10 cellular contexts compared by ENCODE assay signal in genomic region chr12:107349008-107349747, GRCh38.
DNase-seq lines count a peak whose midpoint lies in the region; ATAC-seq, FAIRE-seq and TF ChIP-seq lines count a peak whose summit lies in the region.
"Had no signal": no experiment of that assay in that cellular context is flagged by ENCODE, and none has a peak within 500 bp of the region (broad histone marks: within the 10 kb centered on the region; RNA-seq: fewer than 3 reads in every experiment).

No MANE protein-coding gene starts in this region.

- H3K4me2 ChIP-seq in astrocyte (ENCODE audit: low read length) = peak overlapping the region; percentile 63

- no peaks in the 10 kb centered on the region for H4K20me1 ChIP-seq in astrocyte (ENCODE audit: insufficient read depth, low read length)

- H3K27ac Mint-ChIP-seq in astrocyte (ENCODE audit: unreplicated experiment) (peak overlapping the region; percentile 28), T-cell (no peak overlapping the region)
- peak overlapping the region in 5 of 10 donors; percentile 27 to 59 (median 50) for H3K27ac Mint-ChIP-seq in naive thymus-derived CD8-positive, alpha-beta T cell

- DNase-seq in AG09309 (ENCODE audit: low read depth) (peak; percentile 35), LHCN-M2 (ENCODE audit: low read depth) (peak; percentile 60), astrocyte (ENCODE audit: low read depth) (peak; percentile 94), kidney glomerular epithelial cell (lab: John Stamatoyannopoulos, UW) (peak; percentile 98), NCI-H128 (lab: John Stamatoyannopoulos, UW; ENCODE audit: unreplicated experiment) (no peak), T-cell (no peak)
- DNase-seq in naive thymus-derived CD8-positive, alpha-beta T cell = no peak
- DNase-seq: activated T-cell treated with anti-CD3 and anti-CD28 coated beads, Interleukin-2, amount 50 U/mL, for 48 hours; NCI-H510A treated with DMSO at 0.1 percent for 48 hours had no signal

- H3K4me1 Mint-ChIP-seq in astrocyte (ENCODE audit: low read depth, unreplicated experiment) (peaks cover 32% of the 10 kb centered on the region), T-cell (peaks cover 58 to 71% (median 61%) of the 10 kb centered on the region in 3 donors)
- peaks cover 42 to 77% (median 65%) of the 10 kb centered on the region in 4 donors for H3K4me1 Mint-ChIP-seq in naive thymus-derived CD8-positive, alpha-beta T cell

- peak overlapping the region; percentile 8 for H2AFZ ChIP-seq in astrocyte (ENCODE audit: low read depth, low read length)

- no peaks in the 10 kb centered on the region for H3K27me3 Mint-ChIP-seq in astrocyte (ENCODE audit: low read depth, unreplicated experiment)
- H3K27me3 Mint-ChIP-seq in T-cell = no peaks in the 10 kb centered on the region
- no peaks in the 10 kb centered on the region for H3K27me3 Mint-ChIP-seq in naive thymus-derived CD8-positive, alpha-beta T cell

- no peak for TF ChIP-seq CTCF in AG09309 (IDR thresholded peaks at IDR 0.05; ENCODE audit: control insufficient read depth, insufficient read depth, low read depth, low read length, missing control alignments)
- TF ChIP-seq CTCF in astrocyte (IDR thresholded peaks at IDR 0.05; ENCODE audit: insufficient read depth, low read depth, low read length) = no peak

- POLR2A ChIA-PET in T-cell (lab: Charles Lee) = no interaction called here
- POLR2A ChIA-PET in naive thymus-derived CD8-positive, alpha-beta T cell (lab: Charles Lee) = no interaction called here

- ATAC-seq in HG02798 (IDR thresholded peaks at IDR 0.05; ENCODE audit: poor library complexity, unreplicated experiment) = no peak
- ATAC-seq in T-cell (replicated peaks in 1 of 4) = no peak
- ATAC-seq in naive thymus-derived CD8-positive, alpha-beta T cell = no peak

- no peaks in the 10 kb centered on the region for H3K79me2 ChIP-seq in astrocyte (ENCODE audit: insufficient read depth, low read length)

- peaks cover 29% of the 10 kb centered on the region for H3K4me1 ChIP-seq in astrocyte (ENCODE audit: insufficient read depth, low read length)

- peak overlapping the region; percentile 35 for H3K9ac ChIP-seq in astrocyte (ENCODE audit: low read length)

- H3K9me3 Mint-ChIP-seq in astrocyte (ENCODE audit: unreplicated experiment) (peaks cover 5% of the 10 kb centered on the region), T-cell (peaks cover 0 to 4% (median 0%) of the 10 kb centered on the region in 3 donors)
- H3K9me3 Mint-ChIP-seq in naive thymus-derived CD8-positive, alpha-beta T cell = no peaks in the 10 kb centered on the region

- no peaks in the 10 kb centered on the region for H3K9me3 ChIP-seq in astrocyte (ENCODE audit: insufficient read depth, low read depth, low read length)

- H3K36me3 ChIP-seq in astrocyte (ENCODE audit: insufficient read depth, low read length) = no peaks in the 10 kb centered on the region

- H3K4me3 ChIP-seq in AG09309 (ENCODE audit: control insufficient read depth, low read depth, low read length) (no peak overlapping the region), astrocyte (ENCODE audit: insufficient read depth, low read depth, low read length) (no peak overlapping the region)

- no peak overlapping the region for H3K4me3 Mint-ChIP-seq in astrocyte (ENCODE audit: unreplicated experiment)
- H3K4me3 Mint-ChIP-seq in T-cell = no peak overlapping the region
- no peak overlapping the region for H3K4me3 Mint-ChIP-seq in naive thymus-derived CD8-positive, alpha-beta T cell

- CTCF ChIA-PET in T-cell (lab: Charles Lee) = no interaction called here

- H3K36me3 Mint-ChIP-seq in astrocyte (ENCODE audit: low read depth, unreplicated experiment) (no peaks in the 10 kb centered on the region), T-cell (peaks cover 9% of the 10 kb centered on the region)
- peaks cover 0 to 4% (median 2%) of the 10 kb centered on the region in 3 donors for H3K36me3 Mint-ChIP-seq in naive thymus-derived CD8-positive, alpha-beta T cell

- FAIRE-seq in astrocyte (lab: Jason Lieb, UNC) = peak; percentile 96

- H3K27me3 ChIP-seq in astrocyte (ENCODE audit: insufficient read depth, low read length) = no peaks in the 10 kb centered on the region

- peak overlapping the region; percentile 53 for H3K27ac ChIP-seq in astrocyte (ENCODE audit: low read depth, low read length)

Comparison
In these comparisons a context has a peak if more than half of its experiments do, and no peak if none do; other contexts are left out.
1. DNase-seq: peak in AG09309 (single experiment), LHCN-M2 (single experiment), astrocyte (single experiment) and kidney glomerular epithelial cell (single experiment); none in NCI-H128 (single experiment), T-cell (0 of 34) and naive thymus-derived CD8-positive, alpha-beta T cell (0 of 10).